ENCODE assay signal across 8 cellular contexts in genomic region chr16:4272114-4272954, GRCh38. TPM values are rescaled to one million over a fixed set of nuclear protein-coding genes. Genes with fewer than 3 reads are reported as not detected.
DNase-seq lines count a peak whose midpoint lies in the region; ATAC-seq and TF ChIP-seq lines count a peak whose summit lies in the region.

No MANE protein-coding gene starts in this region.

- ATAC-seq in HG03354 (IDR thresholded peaks at IDR 0.05; ENCODE audit: poor library complexity, severe bottlenecking, unreplicated experiment) (peak; percentile 12), RWPE2 (ENCODE audit: low read depth) (no peak)
- ATAC-seq in stimulated activated memory B cell treated with anti-CD40 and anti-IgM and Interleukin-4, amounts not matched to agents 10 μg/mL and 1 μg/mL and 100 μg/mL, for 72 hours: peak; percentile 53

- peak overlapping the region; percentile 96 for H3K27ac Mint-ChIP-seq in stimulated activated memory B cell treated with anti-CD40 and anti-IgM and Interleukin-4, amounts not matched to agents 10 μg/mL and 1 μg/mL and 100 μg/mL, for 72 hours

- H3K9me3 ChIP-seq in AG04450 (ENCODE audit: control insufficient read depth, insufficient read depth, low read length) (no peaks in the 10 kb centered on the region; the same call in 1 of the 2 replicates), RWPE2 (ENCODE audit: severe bottlenecking) (no peaks in the 10 kb centered on the region)

- H3K4me3 ChIP-seq in AG04450 (ENCODE audit: low read depth, low read length) (peak overlapping the region; percentile 84), RWPE2 (ENCODE audit: severe bottlenecking) (peak overlapping the region; percentile 59), choroid plexus epithelial cell (ENCODE audit: low read depth, low read length) (peak overlapping the region; percentile 95)

- no peaks in the 10 kb centered on the region for H3K9me3 Mint-ChIP-seq in stimulated activated memory B cell treated with anti-CD40 and anti-IgM and Interleukin-4, amounts not matched to agents 10 μg/mL and 1 μg/mL and 100 μg/mL, for 72 hours

- POLR2A ChIA-PET in AG04450 (lab: Yijun Ruan, JAX): interaction anchor here (0.6 to 1.4 kb wide), 20 partner anchors 12 to 324 kb away, joined by 3 to 11 read pairs (median 4); no protein-coding TSS in a partner anchor

- CTCF ChIA-PET in AG04450 (lab: Charles Lee): interaction anchor here (0.6 to 2.2 kb wide), 8 partner anchors 11 to 512 kb away, joined by 3 to 10 read pairs (median 4); no protein-coding TSS in a partner anchor

- peaks cover 21% of the 10 kb centered on the region for H3K4me1 Mint-ChIP-seq in stimulated activated memory B cell treated with anti-CD40 and anti-IgM and Interleukin-4, amounts not matched to agents 10 μg/mL and 1 μg/mL and 100 μg/mL, for 72 hours

- H3K36me3 ChIP-seq in RWPE2 (ENCODE audit: low read depth): no peaks in the 10 kb centered on the region

- TF ChIP-seq CTCF in AG04450 (IDR thresholded peaks at IDR 0.05; ENCODE audit: low read depth, low read length) (no peak), RWPE2 (IDR thresholded peaks at IDR 0.05; ENCODE audit: poor library complexity, severe bottlenecking) (no peak), choroid plexus epithelial cell (conservative IDR thresholded peaks at IDR 0.05; ENCODE audit: low read depth, low read length) (no peak)

- H3K27ac ChIP-seq in AG04450 (ENCODE audit: low read depth, low read length) (peak overlapping the region; percentile 68), RWPE2 (ENCODE audit: poor library complexity, severe bottlenecking) (peak overlapping the region; percentile 80), layer of hippocampus (ENCODE audit: low read depth, low read length) (peak overlapping the region; percentile 87)

- DNase-seq in AG04450 (ENCODE audit: low read depth, low spot score): no peak
- DNase-seq in GM03348 (ENCODE audit: low spot score): peak; percentile 85
- DNase-seq in RWPE2 (ENCODE audit: low spot score): no peak
- peak; percentile 38 for DNase-seq in choroid plexus epithelial cell (ENCODE audit: low read depth)
- DNase-seq in ecto neural progenitor cell (ENCODE audit: low spot score): no peak

- no peaks in the 10 kb centered on the region for H3K27me3 Mint-ChIP-seq in stimulated activated memory B cell treated with anti-CD40 and anti-IgM and Interleukin-4, amounts not matched to agents 10 μg/mL and 1 μg/mL and 100 μg/mL, for 72 hours

- no peaks in the 10 kb centered on the region for H3K4me1 ChIP-seq in RWPE2 (ENCODE audit: insufficient read depth, poor library complexity, severe bottlenecking)

- H3K27me3 ChIP-seq in AG04450 (ENCODE audit: control insufficient read depth, insufficient read depth, low read length) (no peaks in the 10 kb centered on the region), RWPE2 (ENCODE audit: insufficient read depth, poor library complexity, severe bottlenecking) (no peaks in the 10 kb centered on the region), layer of hippocampus (ENCODE audit: control insufficient read depth, insufficient read depth, low read length) (no peaks in the 10 kb centered on the region)

- no peaks in the 10 kb centered on the region for H3K36me3 Mint-ChIP-seq in stimulated activated memory B cell treated with anti-CD40 and anti-IgM and Interleukin-4, amounts not matched to agents 10 μg/mL and 1 μg/mL and 100 μg/mL, for 72 hours

- H3K4me3 Mint-ChIP-seq in stimulated activated memory B cell treated with anti-CD40 and anti-IgM and Interleukin-4, amounts not matched to agents 10 μg/mL and 1 μg/mL and 100 μg/mL, for 72 hours: peak overlapping the region; percentile 92

RNA-seq across cellular contexts. Expression of gene TFAP4, which starts 0.5 kb away (rescaled TPM):
- polyA plus RNA-seq in AG04450 (2011; rRNA removed): 2.9 and 3.9 TPM in 2 replicates
- polyA minus RNA-seq in AG04450 (2011; rRNA and poly(A)+ RNA removed): 17.8 and 32.9 TPM in 2 replicates

RNA-seq across cellular contexts. Expression of gene SRL, which starts 30.5 kb away (rescaled TPM):
- polyA plus RNA-seq in AG04450 (2011; rRNA removed): 0.05 TPM in 2 replicates
- polyA minus RNA-seq in AG04450 (2011; rRNA and poly(A)+ RNA removed): 0.09 and 0.14 TPM in 2 replicates

RNA-seq across cellular contexts. Expression of gene GLIS2, which starts 43.5 kb away (rescaled TPM):
- polyA plus RNA-seq in AG04450 (2011; rRNA removed): 2.2 and 2.9 TPM in 2 replicates
- 3.1 and 3.4 TPM in 2 replicates for polyA minus RNA-seq in AG04450 (2011; rRNA and poly(A)+ RNA removed)

Comparison
In these comparisons a context has a peak if more than half of its experiments do, and no peak if none do; other contexts are left out.
1. DNase-seq: peak in GM03348 (single experiment) and choroid plexus epithelial cell (single experiment); none in AG04450 (single experiment), RWPE2 (single experiment) and ecto neural progenitor cell (single experiment).
2. Peak in every context shown above with its lines, with median percentiles within 50 percentile points of each other: H3K27ac ChIP-seq and H3K4me3 ChIP-seq.